In the genomic region with DNA sequence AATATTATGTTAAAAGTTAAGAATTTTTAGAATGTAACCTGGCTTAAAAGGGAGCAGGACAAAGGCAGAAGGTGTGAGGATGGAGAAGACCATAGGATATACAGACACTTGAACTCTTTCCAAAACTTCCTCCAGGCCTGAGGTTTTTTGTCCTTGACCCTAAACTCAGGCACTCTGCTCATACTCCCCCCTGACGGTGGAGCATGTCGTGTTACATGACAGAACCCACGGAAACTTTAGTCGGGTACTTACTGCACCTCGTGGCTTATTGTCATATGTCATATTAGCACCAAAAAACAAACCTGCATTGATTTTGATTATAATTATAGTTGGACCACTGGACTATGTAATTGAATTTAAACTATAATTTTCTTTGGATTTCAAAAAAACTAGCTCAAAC, we compare ENCODE assay signal across 26 cellular contexts. TPM values are rescaled to one million over a fixed set of nuclear protein-coding genes. Genes with fewer than 3 reads are reported as not detected.
DNase-seq lines count a peak whose midpoint lies in the region; ATAC-seq, FAIRE-seq and TF ChIP-seq lines count a peak whose summit lies in the region.
"Had no signal": no experiment of that assay in that cellular context is flagged by ENCODE, and none has a peak within 500 bp of the region (broad histone marks: within the 10 kb centered on the region; RNA-seq: fewer than 3 reads in every experiment).

No MANE protein-coding gene starts in this region.

- no peak overlapping the region for H3K4me2 ChIP-seq in K562 (ENCODE audit: insufficient read depth, low read length)
- H3K4me2 ChIP-seq: KMS-11 had no signal

- no peak overlapping the region for H2AFZ ChIP-seq in K562 (ENCODE audit: low read depth, low read length)

- H3K4me1 ChIP-seq in K562 (replicated peaks in 1 of 2; ENCODE audit: control insufficient read depth in 2 of 2, insufficient read depth in 2 of 2, low read length in 2 of 2), result no peaks in the 10 kb centered on the region
- no peaks in the 10 kb centered on the region for H3K4me1 ChIP-seq in vagina
- H3K4me1 ChIP-seq in endodermal cell (ENCODE audit: control insufficient read depth, insufficient read depth, low read length), result no peaks in the 10 kb centered on the region
- H3K4me1 ChIP-seq: BE2C had no signal

- H3K9me1 ChIP-seq in K562 (ENCODE audit: control insufficient read depth, insufficient read depth, low read length), result no peaks in the 10 kb centered on the region

- TF ChIP-seq RAD21 in K562 (CRISPR knock-in tag; conservative IDR thresholded peaks at IDR 0.05 in 1 of 2, IDR thresholded peaks at IDR 0.05 in 1 of 2), result no peak

- H3K4me1 Mint-ChIP-seq in activated CD8-positive, alpha-beta T cell treated with anti-CD3 and anti-CD28 coated beads for 36 hours (ENCODE audit: low read depth), result peaks cover 66% of the 10 kb centered on the region
- peaks cover 23% of the 10 kb centered on the region for H3K4me1 Mint-ChIP-seq in activated CD8-positive, alpha-beta T cell treated with anti-CD3 and anti-CD28 coated beads, Interleukin-2, amount 10 ng/mL, durations not matched to agents 7 days and 5 days (ENCODE audit: low read depth)
- H3K4me1 Mint-ChIP-seq in activated naive CD4-positive, alpha-beta T cell treated with anti-CD3 and anti-CD28 coated beads, Interleukin-2, amount 50 U/mL, for 24 hours, result peaks cover 48% of the 10 kb centered on the region
- no peaks in the 10 kb centered on the region for H3K4me1 Mint-ChIP-seq in endodermal cell

- no peaks in the 10 kb centered on the region for H4K20me1 ChIP-seq in K562 (replicated peaks; ENCODE audit: control insufficient read depth, insufficient read depth, low read length)

- no peak for TF ChIP-seq EP300 in K562 (IDR thresholded peaks at IDR 0.05; ENCODE audit: low read length)

- no peak for ATAC-seq in activated CD8-positive, alpha-beta T cell treated with anti-CD3 and anti-CD28 coated beads for 36 hours
- no peak for ATAC-seq in activated CD8-positive, alpha-beta T cell treated with anti-CD3 and anti-CD28 coated beads, Interleukin-2, amount 10 ng/mL, durations not matched to agents 7 days and 5 days
- ATAC-seq in K562, result no peak
- ATAC-seq: GM12878, PC-3 had no signal

- in situ Hi-C loops in K562 (cut with MboI) (no loop called here), GM13976 (cut with MboI; ENCODE audit: low sequenced_read_pairs, unreplicated experiment) (no loop called here)

- H3K36me3 Mint-ChIP-seq in activated CD8-positive, alpha-beta T cell treated with anti-CD3 and anti-CD28 coated beads for 36 hours (ENCODE audit: low read depth), result peaks cover 65% of the 10 kb centered on the region
- peaks cover 3% of the 10 kb centered on the region for H3K36me3 Mint-ChIP-seq in activated CD8-positive, alpha-beta T cell treated with anti-CD3 and anti-CD28 coated beads, Interleukin-2, amount 10 ng/mL, durations not matched to agents 7 days and 5 days (ENCODE audit: low read depth)
- peaks cover 21% of the 10 kb centered on the region for H3K36me3 Mint-ChIP-seq in activated naive CD4-positive, alpha-beta T cell treated with anti-CD3 and anti-CD28 coated beads, Interleukin-2, amount 50 U/mL, for 24 hours
- H3K36me3 Mint-ChIP-seq in endodermal cell (ENCODE audit: low read depth), result no peaks in the 10 kb centered on the region

- H3K9ac ChIP-seq in K562 (ENCODE audit: insufficient read depth in 1 of 2, low read depth in 2 of 2, low read length in 2 of 2), result no peak overlapping the region
- H3K9ac ChIP-seq in endodermal cell (ENCODE audit: extremely low read depth, low read length, poor library complexity, severe bottlenecking), result no peak overlapping the region
- H3K9ac ChIP-seq: KMS-11 had no signal

- intact Hi-C loops in activated CD8-positive, alpha-beta T cell treated with anti-CD3 and anti-CD28 coated beads for 36 hours (cut with micrococcal nuclease), result loop anchor here (5.0 kb wide), 1 partner anchor 32 kb away; no protein-coding TSS in a partner anchor
- intact Hi-C loops in K562 (cut with micrococcal nuclease) (no loop called here), vagina (cut with DNase I) (no loop called here)

- H3K27me3 ChIP-seq in K562 (ENCODE audit: control insufficient read depth in 2 of 2, insufficient read depth in 2 of 2, low read length in 2 of 2) (peaks cover 23 to 27% of the 10 kb centered on the region in 2 experiments; a peak in 4 of 5 replicates), vagina (no peaks in the 10 kb centered on the region), endodermal cell (ENCODE audit: control insufficient read depth, insufficient read depth, low read length, poor library complexity, severe bottlenecking) (no peaks in the 10 kb centered on the region)
- H3K27me3 ChIP-seq: BE2C had no signal

- no peak overlapping the region for H3K4me3 Mint-ChIP-seq in activated CD8-positive, alpha-beta T cell treated with anti-CD3 and anti-CD28 coated beads for 36 hours
- H3K4me3 Mint-ChIP-seq in activated CD8-positive, alpha-beta T cell treated with anti-CD3 and anti-CD28 coated beads, Interleukin-2, amount 10 ng/mL, durations not matched to agents 7 days and 5 days, result no peak overlapping the region
- H3K4me3 Mint-ChIP-seq in activated naive CD4-positive, alpha-beta T cell treated with anti-CD3 and anti-CD28 coated beads, Interleukin-2, amount 50 U/mL, for 24 hours, result no peak overlapping the region
- no peak overlapping the region for H3K4me3 Mint-ChIP-seq in endodermal cell
- H3K4me3 Mint-ChIP-seq: CD14-positive monocyte; CD8-positive, alpha-beta memory T cell had no signal

- H3K27me3 Mint-ChIP-seq in activated CD8-positive, alpha-beta T cell treated with anti-CD3 and anti-CD28 coated beads for 36 hours, result no peaks in the 10 kb centered on the region
- H3K27me3 Mint-ChIP-seq in activated CD8-positive, alpha-beta T cell treated with anti-CD3 and anti-CD28 coated beads, Interleukin-2, amount 10 ng/mL, durations not matched to agents 7 days and 5 days (ENCODE audit: low read depth), result no peaks in the 10 kb centered on the region
- no peaks in the 10 kb centered on the region for H3K27me3 Mint-ChIP-seq in activated naive CD4-positive, alpha-beta T cell treated with anti-CD3 and anti-CD28 coated beads, Interleukin-2, amount 50 U/mL, for 24 hours
- H3K27me3 Mint-ChIP-seq in endodermal cell (ENCODE audit: insufficient read depth), result no peaks in the 10 kb centered on the region
- H3K27me3 Mint-ChIP-seq: CD8-positive, alpha-beta memory T cell had no signal

- TF ChIP-seq POLR2A in K562 (conservative IDR thresholded peaks at IDR 0.05), result no peak
- TF ChIP-seq POLR2A in vagina (IDR thresholded peaks at IDR 0.05), result no peak

- CTCF ChIA-PET in activated CD8-positive, alpha-beta T cell treated with anti-CD3 and anti-CD28 coated beads for 36 hours (lab: Charles Lee), result interaction anchor here (0.8 to 3.7 kb wide), 6 partner anchors 10 to 112 kb away, joined by 3 to 17 read pairs (median 4); no protein-coding TSS in a partner anchor
- CTCF ChIA-PET in activated CD8-positive, alpha-beta T cell treated with anti-CD3 and anti-CD28 coated beads, Interleukin-2, amount 10 ng/mL, durations not matched to agents 7 days and 5 days (lab: Charles Lee), result interaction anchor here (0.8 to 2.6 kb wide), 6 partner anchors 14 to 167 kb away, joined by 3 to 10 read pairs (median 4); no protein-coding TSS in a partner anchor
- CTCF ChIA-PET in K562 (lab: Yijun Ruan, JAX; ENCODE audit: low intra/inter-chr PET ratio), result no interaction called here

- WGBS in K562 (ENCODE audit: insufficient coverage, low coverage, missing lambda C conversion rate), result 5% methylated on average over 5 of the region's 5 CpGs
- 96% methylated on average over 5 of the region's 5 CpGs; no CpG with 5 or more reads in 1 of the 2 experiments for WGBS in endodermal cell (ENCODE audit: insufficient coverage in 1 of 2, insufficient read length in 1 of 2), 2 experiments

- peak; percentile 44 for DNase-seq in activated CD8-positive, alpha-beta T cell treated with anti-CD3 and anti-CD28 coated beads for 36 hours
- no peak for DNase-seq in activated CD8-positive, alpha-beta T cell treated with anti-CD3 and anti-CD28 coated beads, Interleukin-2, amount 10 ng/mL, durations not matched to agents 7 days and 5 days
- DNase-seq in activated naive CD4-positive, alpha-beta T cell treated with Interleukin-2 at 50 U/mL for 16 hours, result no peak
- DNase-seq in K562 (ENCODE audit: extremely low read depth in 1 of 4, low spot score in 3 of 4), result no peak
- DNase-seq in GM13976 (ENCODE audit: low spot score), result no peak
- DNase-seq in vagina (ENCODE audit: extremely low spot score in 2 of 2), result no peak
- DNase-seq in endodermal cell, result no peak
- DNase-seq: 8988T; ACHN; BE2C; CD8-positive, alpha-beta memory T cell; DMS 273 treated with DMSO at 0.1 percent for 48 hours; DMS79; GDM1; GOT3; MM.1S; NCI-H2029; NCI-H446 treated with DMSO at 0.1 percent for 48 hours; NCI-H526; NCI-H82; NK-92 treated with Interleukin-12 subunit alpha and Interleukin-12 subunit beta, amount 100 ng/mL, for 24 hours had no signal

- peak overlapping the region; percentile 94 for H3K27ac Mint-ChIP-seq in activated CD8-positive, alpha-beta T cell treated with anti-CD3 and anti-CD28 coated beads for 36 hours
- no peak overlapping the region for H3K27ac Mint-ChIP-seq in activated CD8-positive, alpha-beta T cell treated with anti-CD3 and anti-CD28 coated beads, Interleukin-2, amount 10 ng/mL, durations not matched to agents 7 days and 5 days
- H3K27ac Mint-ChIP-seq in activated naive CD4-positive, alpha-beta T cell treated with anti-CD3 and anti-CD28 coated beads, Interleukin-2, amount 50 U/mL, for 24 hours, result peak overlapping the region; percentile 23
- H3K27ac Mint-ChIP-seq in endodermal cell, result no peak overlapping the region

- POLR2A ChIA-PET in activated CD8-positive, alpha-beta T cell treated with anti-CD3 and anti-CD28 coated beads for 36 hours (lab: Charles Lee), result interaction anchor here (0.8 to 9.1 kb wide), 4 partner anchors 11 to 20 kb away, joined by 3 to 65 read pairs (median 19); partner anchors contain the start of gene TNFRSF9
- POLR2A ChIA-PET in activated CD8-positive, alpha-beta T cell treated with anti-CD3 and anti-CD28 coated beads, Interleukin-2, amount 10 ng/mL, durations not matched to agents 7 days and 5 days (lab: Charles Lee), result interaction anchor here (0.6 to 1.1 kb wide), 3 partner anchors 41 to 1299 kb away, joined by 3 read pairs; partner anchors contain the start of gene PARK7
- POLR2A ChIA-PET in K562 (lab: Yijun Ruan, JAX), result interaction anchor here (0.5 to 1.3 kb wide), 3 partner anchors 79 to 255 kb away, joined by 3 read pairs; no protein-coding TSS in a partner anchor

- no peaks in the 10 kb centered on the region for H3K9me3 Mint-ChIP-seq in activated CD8-positive, alpha-beta T cell treated with anti-CD3 and anti-CD28 coated beads for 36 hours
- H3K9me3 Mint-ChIP-seq in activated CD8-positive, alpha-beta T cell treated with anti-CD3 and anti-CD28 coated beads, Interleukin-2, amount 10 ng/mL, durations not matched to agents 7 days and 5 days (ENCODE audit: insufficient read depth), result no peaks in the 10 kb centered on the region
- H3K9me3 Mint-ChIP-seq in activated naive CD4-positive, alpha-beta T cell treated with anti-CD3 and anti-CD28 coated beads, Interleukin-2, amount 50 U/mL, for 24 hours, result no peaks in the 10 kb centered on the region
- H3K9me3 Mint-ChIP-seq in endodermal cell, result no peaks in the 10 kb centered on the region
- H3K9me3 Mint-ChIP-seq: CD8-positive, alpha-beta memory T cell had no signal

- H3K79me2 ChIP-seq in K562 (ENCODE audit: control insufficient read depth, insufficient read depth, low read length), result no peaks in the 10 kb centered on the region

- H3K36me3 ChIP-seq in K562 (ENCODE audit: control insufficient read depth, insufficient read depth, low read length) (no peaks in the 10 kb centered on the region), vagina (no peaks in the 10 kb centered on the region), endodermal cell (ENCODE audit: control insufficient read depth, insufficient read depth, low read length) (no peaks in the 10 kb centered on the region)
- H3K36me3 ChIP-seq: BE2C had no signal

- peak; percentile 51 for FAIRE-seq in K562 (lab: Jason Lieb, UNC)
- FAIRE-seq: GM12878 had no signal

- H3K4me3 ChIP-seq in K562 (no peak overlapping the region), vagina (no peak overlapping the region), endodermal cell (ENCODE audit: low read length) (no peak overlapping the region)
- H3K4me3 ChIP-seq: GM12878 had no signal

- TF ChIP-seq CTCF in activated CD8-positive, alpha-beta T cell treated with anti-CD3 and anti-CD28 coated beads for 36 hours (IDR thresholded peaks at IDR 0.05), result no peak
- TF ChIP-seq CTCF in K562 (IDR thresholded peaks at IDR 0.05 in 2 of 3, conservative IDR thresholded peaks at IDR 0.05 in 1 of 3; ENCODE audit: insufficient read depth in 2 of 3, low read depth in 1 of 3, low read length in 3 of 3) (no peak), GM13976 (IDR thresholded peaks at IDR 0.05; ENCODE audit: borderline replicate concordance, control extremely low read depth, extremely low read depth, insufficient read depth, missing control alignments) (no peak), vagina (IDR thresholded peaks at IDR 0.05) (no peak), endodermal cell (conservative IDR thresholded peaks at IDR 0.05) (no peak)

- BruUV-seq in K562 (replicated peaks; lab: Mats Ljungman, UMichigan), result no TSS peak

- H3K9me3 ChIP-seq in K562 (replicated peaks; ENCODE audit: control insufficient read depth, insufficient read depth, low read depth, low read length) (no peaks in the 10 kb centered on the region), vagina (no peaks in the 10 kb centered on the region), endodermal cell (ENCODE audit: control insufficient read depth, low read length) (no peaks in the 10 kb centered on the region)
- H3K9me3 ChIP-seq: BE2C had no signal

- no peak overlapping the region for H3K27ac ChIP-seq in K562 (ENCODE audit: extremely low read depth, low read depth, low read length)
- H3K27ac ChIP-seq in vagina, result no peak overlapping the region
- no peak overlapping the region for H3K27ac ChIP-seq in endodermal cell (ENCODE audit: low read depth, low read length)
- H3K27ac ChIP-seq: KMS-11 had no signal

RNA-seq across cellular contexts. Expression of gene TNFRSF9, which starts 20.8 kb away (rescaled TPM):
- 100 to 1,000 TPM; 214 to 219 TPM for total RNA-seq in activated CD8-positive, alpha-beta T cell treated with anti-CD3 and anti-CD28 coated beads for 36 hours
- 1 to 10 TPM in 1 of 2 experiments, under 1 TPM in 1; 0.94 to 1.3 TPM for total RNA-seq in activated CD8-positive, alpha-beta T cell treated with anti-CD3 and anti-CD28 coated beads, Interleukin-2, amount 10 ng/mL, durations not matched to agents 7 days and 5 days
- 0.21 and 0.62 TPM in 2 replicates for total RNA-seq in K562 (2011; cell fraction: chromatin; rRNA removed; ENCODE audit: low replicate concordance)
- total RNA-seq in K562 (2011; cell fraction: nucleolus; rRNA removed), result 0.13 and 0.33 TPM in 2 replicates
- 0.22 and 0.23 TPM in 2 replicates for total RNA-seq in K562 (2011; cell fraction: nucleoplasm; rRNA removed)
- total RNA-seq in K562 (2014; rRNA removed) (not detected in 2 replicates), K562 (2014; rRNA removed; fragmentation: Illumina TruSeq; extraction: Trizol) (0.07 and 0.13 TPM in 2 replicates), K562 (2015; rRNA removed; fragmentation: Illumina TruSeq; extraction: Trizol) (0.07 and 0.08 TPM in 2 replicates), K562 (2021) (0.09 and 0.16 TPM in 2 replicates), vagina (not detected), endodermal cell (not detected)
- polyA plus RNA-seq in K562 (2011; rRNA removed) (0.26 and 0.29 TPM in 2 replicates), K562 (2014; fragmentation: Illumina TruSeq; extraction: Trizol) (0.04 and 0.11 TPM in 2 replicates), K562 (2014; fragmentation: Nextera tagmentation; extraction: Ambion mirVana) (under 1 TPM; 0.08 to 0.15 TPM), K562 (2014; rRNA removed) (0.08 TPM in 2 replicates)
- polyA plus RNA-seq in K562 (2011; cell fraction: cytosol; rRNA removed), result 0.12 and 0.16 TPM in 2 replicates
- 0.10 and 0.31 TPM in 2 replicates for polyA plus RNA-seq in K562 (2011; cell fraction: nucleus; rRNA removed)
- 0.29 and 0.87 TPM in 2 replicates for polyA plus RNA-seq in K562 (2012)
- polyA minus RNA-seq in K562 (2011; rRNA and poly(A)+ RNA removed), result 0.53 and 0.63 TPM in 2 replicates
- 1.4 TPM in 1 of 2 replicates, not detected in the other for polyA minus RNA-seq in K562 (2011; cell fraction: cytosol; rRNA and poly(A)+ RNA removed)
- 0.13 and 0.33 TPM in 2 replicates for polyA minus RNA-seq in K562 (2011; cell fraction: nucleus; rRNA and poly(A)+ RNA removed)
- not detected for polyA plus RNA-seq in endodermal cell (2013, experiment 1 of 2)
- polyA plus RNA-seq in endodermal cell (2013, experiment 2 of 2), result not detected

RNA-seq across cellular contexts. Expression of gene PARK7, which starts 41.6 kb away (rescaled TPM):
- 100 to 1,000 TPM; 539 to 552 TPM for total RNA-seq in activated CD8-positive, alpha-beta T cell treated with anti-CD3 and anti-CD28 coated beads for 36 hours
- total RNA-seq in activated CD8-positive, alpha-beta T cell treated with anti-CD3 and anti-CD28 coated beads, Interleukin-2, amount 10 ng/mL, durations not matched to agents 7 days and 5 days, result 100 to 1,000 TPM; 296 to 302 TPM
- total RNA-seq in K562 (2011; cell fraction: chromatin; rRNA removed; ENCODE audit: low replicate concordance), result 81.4 and 87.8 TPM in 2 replicates
- total RNA-seq in K562 (2011; cell fraction: nucleolus; rRNA removed), result 72.1 and 72.5 TPM in 2 replicates
- total RNA-seq in K562 (2011; cell fraction: nucleoplasm; rRNA removed), result 120 and 137 TPM in 2 replicates
- 338 and 413 TPM in 2 replicates for total RNA-seq in K562 (2014; rRNA removed)
- 431 and 459 TPM in 2 replicates for total RNA-seq in K562 (2014; rRNA removed; fragmentation: Illumina TruSeq; extraction: Trizol)
- total RNA-seq in K562 (2015; rRNA removed; fragmentation: Illumina TruSeq; extraction: Trizol), result 358 and 374 TPM in 2 replicates
- total RNA-seq in K562 (2021), result 481 and 484 TPM in 2 replicates
- polyA plus RNA-seq in K562 (2011; rRNA removed), result 462 and 543 TPM in 2 replicates
- 168 and 348 TPM in 2 replicates for polyA plus RNA-seq in K562 (2011; cell fraction: cytosol; rRNA removed)
- polyA plus RNA-seq in K562 (2011; cell fraction: nucleus; rRNA removed), result 85.5 and 167 TPM in 2 replicates
- polyA plus RNA-seq in K562 (2012), result 387 and 679 TPM in 2 replicates
- polyA plus RNA-seq in K562 (2014; fragmentation: Illumina TruSeq; extraction: Trizol), result 423 and 468 TPM in 2 replicates
- polyA plus RNA-seq in K562 (2014; fragmentation: Nextera tagmentation; extraction: Ambion mirVana), result 1,000 to 10,000 TPM; 1,113 to 1,298 TPM
- 648 and 751 TPM in 2 replicates for polyA plus RNA-seq in K562 (2014; rRNA removed)
- 322 and 330 TPM in 2 replicates for polyA minus RNA-seq in K562 (2011; rRNA and poly(A)+ RNA removed)
- polyA minus RNA-seq in K562 (2011; cell fraction: cytosol; rRNA and poly(A)+ RNA removed), result 106 and 108 TPM in 2 replicates
- 32.7 and 66.8 TPM in 2 replicates for polyA minus RNA-seq in K562 (2011; cell fraction: nucleus; rRNA and poly(A)+ RNA removed)
- total RNA-seq in vagina, result 119 TPM
- total RNA-seq in endodermal cell, result 100 to 1,000 TPM; 304 to 378 TPM
- 288 TPM for polyA plus RNA-seq in endodermal cell (2013, experiment 1 of 2)
- polyA plus RNA-seq in endodermal cell (2013, experiment 2 of 2), result 280 TPM

Comparison
In these comparisons a context has a peak if more than half of its experiments do, and no peak if none do; other contexts are left out.
1. H3K27ac Mint-ChIP-seq: peak in activated CD8-positive, alpha-beta T cell treated with anti-CD3 and anti-CD28 coated beads for 36 hours (single experiment) and activated naive CD4-positive, alpha-beta T cell treated with anti-CD3 and anti-CD28 coated beads, Interleukin-2, amount 50 U/mL, for 24 hours (single experiment); none in activated CD8-positive, alpha-beta T cell treated with anti-CD3 and anti-CD28 coated beads, Interleukin-2, amount 10 ng/mL, durations not matched to agents 7 days and 5 days (single experiment) and endodermal cell (single experiment).
2. RNA of gene TNFRSF9, which starts 20.8 kb away (total RNA-seq): 214 to 219 TPM in activated CD8-positive, alpha-beta T cell treated with anti-CD3 and anti-CD28 coated beads for 36 hours; 0.94 to 1.3 TPM in activated CD8-positive, alpha-beta T cell treated with anti-CD3 and anti-CD28 coated beads, Interleukin-2, amount 10 ng/mL, durations not matched to agents 7 days and 5 days, 0.07 to 0.62 TPM in K562, not detected in vagina (single experiment) and not detected in endodermal cell; every median in the first group is over 10 times any median in the second.